In genomic region chr1:68230901-68231626, GRCh38 we compare ENCODE assay signal across 8 cellular contexts. TPM values are rescaled to one million over a fixed set of nuclear protein-coding genes. Genes with fewer than 3 reads are reported as not detected.
DNase-seq lines count a peak whose midpoint lies in the region; ATAC-seq and TF ChIP-seq lines count a peak whose summit lies in the region.

No MANE protein-coding gene starts in this region.

- peak; percentile 46 for ATAC-seq in omental fat pad (ENCODE audit: low FRiP score)
- no peak for ATAC-seq in HG02973 (IDR thresholded peaks at IDR 0.05; ENCODE audit: unreplicated experiment)

- no peaks in the 10 kb centered on the region for H3K9me3 ChIP-seq in PC-9 (ENCODE audit: insufficient read depth, low read depth)

- peaks cover 19% of the 10 kb centered on the region for H3K4me1 Mint-ChIP-seq in Calu3 (ENCODE audit: low read depth, unreplicated experiment)

- H3K4me3 Mint-ChIP-seq in Calu3 (ENCODE audit: low read depth, unreplicated experiment), result peak overlapping the region; percentile 96

- DNase-seq in Calu3, result peak; percentile 38
- DNase-seq in PC-9, result peak in 1 of 2 experiments; percentile 5
- peak; percentile 18 for DNase-seq in fibroblast of pulmonary artery (ENCODE audit: low read depth)
- DNase-seq in omental fat pad (ENCODE audit: low spot score), result no peak
- DNase-seq in stimulated activated CD4-positive, alpha-beta T cell treated with anti-CD3 and anti-CD28 coated beads, Interleukin-4, amount 100 ng/mL, for 4 hours, result no peak
- no peak for DNase-seq in NOMO-1 treated with DMSO at 0.1 percent for 48 hours (lab: John Stamatoyannopoulos, UW; ENCODE audit: unreplicated experiment)
- DNase-seq in MV-4-11 (lab: John Stamatoyannopoulos, UW), result no peak

- H3K79me2 ChIP-seq in PC-9 (ENCODE audit: low read depth), result no peaks in the 10 kb centered on the region

- H3K27ac Mint-ChIP-seq in Calu3 (ENCODE audit: unreplicated experiment), result no peak overlapping the region

- H3K9me3 Mint-ChIP-seq in Calu3 (ENCODE audit: low read depth, unreplicated experiment), result no peaks in the 10 kb centered on the region

- POLR2A ChIA-PET in PC-9 (lab: Charles Lee; ENCODE audit: unreplicated experiment), result interaction anchor here (1.3 kb wide), 1 partner anchor 33 kb away, joined by 7 read pairs; no protein-coding TSS in a partner anchor

- peaks cover 4% of the 10 kb centered on the region for H3K27me3 ChIP-seq in PC-9 (ENCODE audit: insufficient read depth, low read depth)

- peak overlapping the region; percentile 84 for H3K4me2 ChIP-seq in PC-9

- no peaks in the 10 kb centered on the region; the same call in 1 of the 2 replicates for H3F3A ChIP-seq in PC-9 (ENCODE audit: insufficient read depth, low read depth)

- H3K36me3 ChIP-seq in PC-9 (ENCODE audit: low read depth), result no peaks in the 10 kb centered on the region

- CTCF ChIA-PET in Calu3 (lab: Charles Lee), result interaction anchor here (0.6 to 2.0 kb wide), 5 partner anchors 57 to 120 kb away, joined by 6 to 13 read pairs (median 10); no protein-coding TSS in a partner anchor
- CTCF ChIA-PET in PC-9 (lab: Charles Lee), result interaction anchor here (0.6 to 0.8 kb wide), 3 partner anchors 45 to 248 kb away, joined by 3 to 10 read pairs (median 9); no protein-coding TSS in a partner anchor

- no peaks in the 10 kb centered on the region for H4K20me1 ChIP-seq in PC-9 (ENCODE audit: insufficient read depth)

- TF ChIP-seq CTCF in Calu3 (IDR thresholded peaks at IDR 0.05; ENCODE audit: unreplicated experiment) (no peak), PC-9 (conservative IDR thresholded peaks at IDR 0.05) (no peak), fibroblast of pulmonary artery (IDR thresholded peaks at IDR 0.05; ENCODE audit: low read length, missing control alignments) (no peak), omental fat pad (IDR thresholded peaks at IDR 0.05) (no peak)

- intact Hi-C loops in Calu3 (cut with micrococcal nuclease; ENCODE audit: unreplicated experiment) (loop anchor here (2.0 to 5.0 kb wide), 3 partner anchors 34 to 110 kb away; no protein-coding TSS in a partner anchor), PC-9 (cut with micrococcal nuclease; ENCODE audit: unreplicated experiment) (loop anchor here (2.0 to 10.0 kb wide), 2 partner anchors 110 to 114 kb away; no protein-coding TSS in a partner anchor)

- no peaks in the 10 kb centered on the region for H3K27me3 Mint-ChIP-seq in Calu3 (ENCODE audit: unreplicated experiment)

- no TSS peak for BruUV-seq in Calu3 (replicated peaks; lab: Mats Ljungman, UMichigan)
- no TSS peak for BruUV-seq in PC-9 (replicated peaks; lab: Mats Ljungman, UMichigan)

- no peak overlapping the region for H3K27ac ChIP-seq in PC-9

- H2AFZ ChIP-seq in PC-9, result peak overlapping the region; percentile 90

- H3K9me2 ChIP-seq in PC-9 (ENCODE audit: insufficient read depth), result no peaks in the 10 kb centered on the region

- H3K4me3 ChIP-seq in PC-9 (peak overlapping the region; percentile 61), fibroblast of pulmonary artery (replicated peaks; ENCODE audit: low read depth, low read length) (peak overlapping the region; percentile 95)

- H3K4me1 ChIP-seq in PC-9 (replicated peaks; ENCODE audit: insufficient read depth), result peaks cover 6% of the 10 kb centered on the region; the same call in 1 of the 2 replicates

- H3K36me3 Mint-ChIP-seq in Calu3 (ENCODE audit: insufficient read depth, unreplicated experiment), result peaks cover 26% of the 10 kb centered on the region

RNA-seq across cellular contexts. Expression of gene WLS, which starts 1.3 kb away (rescaled TPM):
- 50.9 and 57.3 TPM in 2 replicates for total RNA-seq in Calu3 (2022)
- total RNA-seq in PC-9 (2021), result 19.8 and 30.5 TPM in 2 replicates
- total RNA-seq in omental fat pad, result 100 to 1,000 TPM in 1 of 4 donors, 10 to 100 TPM in 3; 44.4 to 114 (median 55.2) TPM

Comparison
In these comparisons a context has a peak if more than half of its experiments do, and no peak if none do; other contexts are left out.
1. DNase-seq: peak in Calu3 (single experiment) and fibroblast of pulmonary artery (single experiment); none in omental fat pad (single experiment), stimulated activated CD4-positive, alpha-beta T cell treated with anti-CD3 and anti-CD28 coated beads, Interleukin-4, amount 100 ng/mL, for 4 hours (0 of 2), NOMO-1 treated with DMSO at 0.1 percent for 48 hours (single experiment) and MV-4-11 (single experiment).